9 cellular contexts compared by ENCODE assay signal in genomic region chr6:89944826-89945407, GRCh38. TPM values are rescaled to one million over a fixed set of nuclear protein-coding genes. Genes with fewer than 3 reads are reported as not detected.
DNase-seq lines count a peak whose midpoint lies in the region; ATAC-seq and TF ChIP-seq lines count a peak whose summit lies in the region.
"Had no signal": no experiment of that assay in that cellular context is flagged by ENCODE, and none has a peak within 500 bp of the region (broad histone marks: within the 10 kb centered on the region; RNA-seq: fewer than 3 reads in every experiment).

No MANE protein-coding gene starts in this region.

- H3K4me3 ChIP-seq in AG04449 (ENCODE audit: low read depth, low read length) = no peak overlapping the region
- no peak overlapping the region for H3K4me3 ChIP-seq in fibroblast of villous mesenchyme (ENCODE audit: low read depth, low read length)

- POLR2A ChIA-PET in AG04449 (lab: Yijun Ruan, JAX) = no interaction called here

- TF ChIP-seq CTCF in AG04449 (IDR thresholded peaks at IDR 0.05; ENCODE audit: insufficient read depth, low read length, missing control alignments) (peak; percentile 21), GM12873 (IDR thresholded peaks at IDR 0.05; ENCODE audit: insufficient read depth, low read depth, low read length, missing control alignments) (peak; percentile 34), fibroblast of villous mesenchyme (IDR thresholded peaks at IDR 0.05; ENCODE audit: insufficient read depth, low read depth, low read length) (peak; percentile 48)

- no peak for ATAC-seq in HG03045 (IDR thresholded peaks at IDR 0.05; ENCODE audit: unreplicated experiment)
- no peak for ATAC-seq in GM21529 (IDR thresholded peaks at IDR 0.05; ENCODE audit: unreplicated experiment)

- DNase-seq in AG04449 (ENCODE audit: low read depth, low spot score) (no peak), SKM-1 (lab: John Stamatoyannopoulos, UW; ENCODE audit: unreplicated experiment) (peak; percentile 26), fibroblast of villous mesenchyme (ENCODE audit: low read depth) (peak; percentile 12), DMS79 (lab: John Stamatoyannopoulos, UW) (no peak), cerebellar cortex (ENCODE audit: low spot score) (no peak)

- CTCF ChIA-PET in AG04449 (lab: Yijun Ruan, JAX) = interaction anchor here (0.6 to 3.3 kb wide), 12 partner anchors 10 to 534 kb away, joined by 3 to 50 read pairs (median 3); no protein-coding TSS in a partner anchor

RNA-seq across cellular contexts. Expression of gene GJA10, which starts 50.6 kb away (rescaled TPM):
- total RNA-seq in fibroblast of villous mesenchyme = not detected in 2 replicates
- total RNA-seq: renal cortical epithelial cell had no signal

Comparison
In these comparisons a context has a peak if more than half of its experiments do, and no peak if none do; other contexts are left out.
1. DNase-seq: peak in SKM-1 (single experiment) and fibroblast of villous mesenchyme (single experiment); none in AG04449 (single experiment), DMS79 (single experiment) and cerebellar cortex (single experiment).
2. Peak in every context shown above with its lines, with median percentiles within 50 percentile points of each other: CTCF ChIP-seq.